ENCODE assay signal across 25 cellular contexts in genomic region chr1:111234258-111234657, GRCh38. TPM values are rescaled to one million over a fixed set of nuclear protein-coding genes. Genes with fewer than 3 reads are reported as not detected.
DNase-seq lines count a peak whose midpoint lies in the region; FAIRE-seq and TF ChIP-seq lines count a peak whose summit lies in the region.
"Had no signal": no experiment of that assay in that cellular context is flagged by ENCODE, and none has a peak within 500 bp of the region (broad histone marks: within the 10 kb centered on the region; RNA-seq: fewer than 3 reads in every experiment).

No MANE protein-coding gene starts in this region.

- H3K27me3 ChIP-seq in MG63, result no peaks in the 10 kb centered on the region
- H3K27me3 ChIP-seq in bronchial epithelial cell (ENCODE audit: control insufficient read depth, insufficient read depth, low read length), result no peaks in the 10 kb centered on the region
- no peaks in the 10 kb centered on the region for H3K27me3 ChIP-seq in osteoblast (ENCODE audit: insufficient read depth, low read length)
- H3K27me3 ChIP-seq: gastrocnemius medialis, spleen, tibial nerve had no signal

- FAIRE-seq in bronchial epithelial cell (lab: Jason Lieb, UNC), result no peak
- FAIRE-seq: H1 had no signal

- peaks cover 14% of the 10 kb centered on the region for H3K4me1 ChIP-seq in osteoblast (ENCODE audit: insufficient read depth, low read length)
- H3K4me1 ChIP-seq: BE2C, gastrocnemius medialis had no signal

- H3K36me3 ChIP-seq in MG63 (no peaks in the 10 kb centered on the region), bronchial epithelial cell (ENCODE audit: control insufficient read depth, insufficient read depth, low read length) (no peaks in the 10 kb centered on the region), osteoblast (ENCODE audit: insufficient read depth, low read length) (no peaks in the 10 kb centered on the region)
- H3K36me3 ChIP-seq: BE2C, gastrocnemius medialis, spleen, tibial nerve had no signal

- H3K4me3 ChIP-seq in MG63 (no peak overlapping the region), bronchial epithelial cell (ENCODE audit: low read depth, low read length) (no peak overlapping the region), osteoblast (ENCODE audit: insufficient read depth, low read length) (no peak overlapping the region)
- H3K4me3 ChIP-seq: gastrocnemius medialis, spleen, tibial nerve had no signal

- H3K79me2 ChIP-seq in osteoblast (ENCODE audit: insufficient read depth, low read length), result no peaks in the 10 kb centered on the region

- H3K4me2 ChIP-seq in osteoblast (ENCODE audit: insufficient read depth, low read length), result peak overlapping the region; percentile 5

- peak; percentile 40 for DNase-seq in EL
- DNase-seq in MG63, result peak; percentile 45
- peak; percentile 62 for DNase-seq in bronchial epithelial cell (ENCODE audit: low read depth)
- DNase-seq in osteoblast (ENCODE audit: insufficient read length, low spot score, missing footprints), result no peak
- DNase-seq in activated CD4-positive, alpha-beta T cell treated with anti-CD3 and anti-CD28 coated beads, Interleukin-2, amount 50 U/mL, for 48 hours, result no peak
- DNase-seq in midbrain (lab: John Stamatoyannopoulos, UW), result no peak
- no peak for DNase-seq in activated CD8-positive, alpha-beta memory T cell treated with anti-CD3 and anti-CD28 coated beads for 24 hours
- DNase-seq in activated CD4-positive, alpha-beta T cell treated with anti-CD3 and anti-CD28 coated beads for 4 hours, result no peak
- DNase-seq: aorta; BE2C; effector CD4-positive, alpha-beta T cell; gastrocnemius medialis; NCI-H1436 treated with DMSO at 0.1 percent for 48 hours; NCI-H526; occipital lobe; retina; spleen; stimulated activated CD4-positive, alpha-beta T cell treated with anti-CD3 and anti-CD28 coated beads, Interleukin-4, amount 100 ng/mL, for 1 hour; stimulated activated naive CD4-positive, alpha-beta T cell had no signal

- TF ChIP-seq CTCF in bronchial epithelial cell (IDR thresholded peaks at IDR 0.05; ENCODE audit: insufficient read depth, low read length, severe bottlenecking) (no peak), osteoblast (IDR thresholded peaks at IDR 0.05; ENCODE audit: extremely low read depth, low read depth, low read length) (no peak)

- H3K9me3 ChIP-seq in MG63 (no peaks in the 10 kb centered on the region), osteoblast (ENCODE audit: low read depth, low read length) (no peaks in the 10 kb centered on the region)
- H3K9me3 ChIP-seq: BE2C, gastrocnemius medialis, spleen, tibial nerve had no signal

- H2AFZ ChIP-seq in osteoblast (ENCODE audit: low read length), result peak overlapping the region; percentile 23

- H4K20me1 ChIP-seq in osteoblast (ENCODE audit: insufficient read depth, low read length), result no peaks in the 10 kb centered on the region

- peak overlapping the region; percentile 74 for H3K27ac ChIP-seq in osteoblast (ENCODE audit: low read depth, low read length)
- H3K27ac ChIP-seq: gastrocnemius medialis, HL-60, spleen had no signal

RNA-seq across cellular contexts. Expression of gene CHI3L2, which starts 6.7 kb away (rescaled TPM):
- 1.6 and 3.2 TPM in 2 replicates for total RNA-seq in MG63 (2014; rRNA removed; shearing (Covaris generic); ENCODE audit: low replicate concordance)
- 0.26 TPM in 1 of 2 replicates, not detected in the other for total RNA-seq in bronchial epithelial cell
- total RNA-seq in osteoblast, result 2.4 and 2.9 TPM in 2 replicates
- total RNA-seq: cerebellum, H1 had no signal

RNA-seq across cellular contexts. Expression of gene DENND2D, which starts 33.8 kb away (rescaled TPM):
- total RNA-seq in MG63 (2014; rRNA removed; shearing (Covaris generic); ENCODE audit: low replicate concordance), result 2.6 and 4.7 TPM in 2 replicates
- total RNA-seq in bronchial epithelial cell (23.7 and 24.3 TPM in 2 replicates), osteoblast (4.7 and 5.0 TPM in 2 replicates)
- total RNA-seq: RPMI7951 had no signal

RNA-seq across cellular contexts. Expression of gene CHIA, which starts 56.4 kb away (rescaled TPM):
- not detected in 2 replicates for total RNA-seq in MG63 (2014; rRNA removed; shearing (Covaris generic); ENCODE audit: low replicate concordance)
- total RNA-seq in bronchial epithelial cell (not detected in 2 replicates), osteoblast (not detected in 2 replicates)
- total RNA-seq: aorta, cerebellum, esophagus mucosa, gastrocnemius medialis, H1, occipital lobe, RPMI7951, spleen, tibial nerve had no signal

Comparison
In these comparisons a context has a peak if more than half of its experiments do, and no peak if none do; other contexts are left out.
1. DNase-seq: peak in EL (single experiment), MG63 (single experiment) and bronchial epithelial cell (single experiment); none in osteoblast (single experiment), activated CD4-positive, alpha-beta T cell treated with anti-CD3 and anti-CD28 coated beads, Interleukin-2, amount 50 U/mL, for 48 hours (0 of 2), midbrain (single experiment), activated CD8-positive, alpha-beta memory T cell treated with anti-CD3 and anti-CD28 coated beads for 24 hours (single experiment) and activated CD4-positive, alpha-beta T cell treated with anti-CD3 and anti-CD28 coated beads for 4 hours (0 of 2).